In the genomic region with DNA sequence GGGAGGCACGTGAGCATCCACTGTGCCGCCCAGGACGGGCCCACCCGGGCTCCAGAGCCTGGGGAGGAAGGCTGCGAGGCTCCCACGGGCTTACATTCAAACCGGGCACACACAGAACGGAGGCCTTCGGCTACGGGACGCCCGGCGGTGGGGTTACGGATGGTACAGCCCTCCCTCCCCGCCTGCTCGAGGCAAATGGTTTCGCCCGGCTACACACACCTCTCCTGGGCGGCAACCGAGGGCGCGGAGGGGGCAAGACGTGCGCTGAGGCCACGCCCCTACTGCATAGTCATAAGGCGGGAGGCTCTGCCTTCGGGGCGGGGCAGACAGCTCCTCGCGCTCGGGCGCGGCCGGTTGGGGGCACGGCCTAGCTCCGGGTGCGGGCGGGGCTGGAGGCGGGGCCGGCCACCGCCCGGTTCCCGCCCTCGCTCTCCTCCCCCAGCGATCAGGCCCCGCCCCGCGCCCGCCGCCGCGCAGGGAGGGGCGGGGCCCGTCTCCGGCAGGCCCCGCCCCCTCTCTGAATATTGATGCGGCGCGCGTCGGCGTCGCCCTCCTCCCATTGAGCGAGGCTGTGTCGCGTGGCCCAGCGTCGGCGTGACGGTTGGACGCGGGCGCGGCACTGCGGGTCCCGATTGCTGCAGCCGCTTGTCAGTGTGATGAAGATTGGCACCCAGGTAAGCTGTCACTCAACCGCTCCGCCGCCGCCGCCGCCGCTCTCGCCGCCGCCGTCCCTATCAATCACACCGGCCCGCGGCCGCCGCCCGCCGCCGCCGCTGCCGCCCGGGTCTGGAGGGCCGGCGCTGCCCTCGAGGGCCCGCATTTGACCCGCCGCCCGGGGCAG, we compare ENCODE assay signal across 1 cellular context.
TF ChIP-seq lines count a peak whose summit lies in the region.

A gene with protein sequence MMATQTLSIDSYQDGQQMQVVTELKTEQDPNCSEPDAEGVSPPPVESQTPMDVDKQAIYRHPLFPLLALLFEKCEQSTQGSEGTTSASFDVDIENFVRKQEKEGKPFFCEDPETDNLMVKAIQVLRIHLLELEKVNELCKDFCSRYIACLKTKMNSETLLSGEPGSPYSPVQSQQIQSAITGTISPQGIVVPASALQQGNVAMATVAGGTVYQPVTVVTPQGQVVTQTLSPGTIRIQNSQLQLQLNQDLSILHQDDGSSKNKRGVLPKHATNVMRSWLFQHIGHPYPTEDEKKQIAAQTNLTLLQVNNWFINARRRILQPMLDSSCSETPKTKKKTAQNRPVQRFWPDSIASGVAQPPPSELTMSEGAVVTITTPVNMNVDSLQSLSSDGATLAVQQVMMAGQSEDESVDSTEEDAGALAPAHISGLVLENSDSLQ (plus strand): TSS at position 572 of the 841 bp plus-strand sequence. CDS start 29,820 bp downstream, outside the sequence.

TF ChIP-seq in SK-N-SH, 30 proteins besides CTCF, POLR2A, EP300 and RAD21 (continued from another document):
- TF ChIP-seq, protein P1, sequence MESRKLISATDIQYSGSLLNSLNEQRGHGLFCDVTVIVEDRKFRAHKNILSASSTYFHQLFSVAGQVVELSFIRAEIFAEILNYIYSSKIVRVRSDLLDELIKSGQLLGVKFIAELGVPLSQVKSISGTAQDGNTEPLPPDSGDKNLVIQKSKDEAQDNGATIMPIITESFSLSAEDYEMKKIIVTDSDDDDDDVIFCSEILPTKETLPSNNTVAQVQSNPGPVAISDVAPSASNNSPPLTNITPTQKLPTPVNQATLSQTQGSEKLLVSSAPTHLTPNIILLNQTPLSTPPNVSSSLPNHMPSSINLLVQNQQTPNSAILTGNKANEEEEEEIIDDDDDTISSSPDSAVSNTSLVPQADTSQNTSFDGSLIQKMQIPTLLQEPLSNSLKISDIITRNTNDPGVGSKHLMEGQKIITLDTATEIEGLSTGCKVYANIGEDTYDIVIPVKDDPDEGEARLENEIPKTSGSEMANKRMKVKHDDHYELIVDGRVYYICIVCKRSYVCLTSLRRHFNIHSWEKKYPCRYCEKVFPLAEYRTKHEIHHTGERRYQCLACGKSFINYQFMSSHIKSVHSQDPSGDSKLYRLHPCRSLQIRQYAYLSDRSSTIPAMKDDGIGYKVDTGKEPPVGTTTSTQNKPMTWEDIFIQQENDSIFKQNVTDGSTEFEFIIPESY (IDR thresholded peaks at IDR 0.05; ENCODE audit: borderline replicate concordance, low read depth) = peak; percentile 92; the same call in 1 of the 2 replicates
- TF ChIP-seq GABPA (IDR thresholded peaks at IDR 0.05; ENCODE audit: low read depth) (no peak), TCF12 (IDR thresholded peaks at IDR 0.05) (no peak), NRF1 (IDR thresholded peaks at IDR 0.05; ENCODE audit: low read depth, low read length) (peak; percentile 65), YY1 (IDR thresholded peaks at IDR 0.05; ENCODE audit: low read depth) (no peak), GATA2 (CRISPR knock-in tag; IDR thresholded peaks at IDR 0.05) (no peak), RFX5 (IDR thresholded peaks at IDR 0.05; ENCODE audit: low read length) (no peak)
- TF ChIP-seq, protein P2, sequence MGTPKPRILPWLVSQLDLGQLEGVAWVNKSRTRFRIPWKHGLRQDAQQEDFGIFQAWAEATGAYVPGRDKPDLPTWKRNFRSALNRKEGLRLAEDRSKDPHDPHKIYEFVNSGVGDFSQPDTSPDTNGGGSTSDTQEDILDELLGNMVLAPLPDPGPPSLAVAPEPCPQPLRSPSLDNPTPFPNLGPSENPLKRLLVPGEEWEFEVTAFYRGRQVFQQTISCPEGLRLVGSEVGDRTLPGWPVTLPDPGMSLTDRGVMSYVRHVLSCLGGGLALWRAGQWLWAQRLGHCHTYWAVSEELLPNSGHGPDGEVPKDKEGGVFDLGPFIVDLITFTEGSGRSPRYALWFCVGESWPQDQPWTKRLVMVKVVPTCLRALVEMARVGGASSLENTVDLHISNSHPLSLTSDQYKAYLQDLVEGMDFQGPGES (IDR thresholded peaks at IDR 0.05; ENCODE audit: low read depth, low read length) = peak; percentile 44
- TF ChIP-seq, protein P3, sequence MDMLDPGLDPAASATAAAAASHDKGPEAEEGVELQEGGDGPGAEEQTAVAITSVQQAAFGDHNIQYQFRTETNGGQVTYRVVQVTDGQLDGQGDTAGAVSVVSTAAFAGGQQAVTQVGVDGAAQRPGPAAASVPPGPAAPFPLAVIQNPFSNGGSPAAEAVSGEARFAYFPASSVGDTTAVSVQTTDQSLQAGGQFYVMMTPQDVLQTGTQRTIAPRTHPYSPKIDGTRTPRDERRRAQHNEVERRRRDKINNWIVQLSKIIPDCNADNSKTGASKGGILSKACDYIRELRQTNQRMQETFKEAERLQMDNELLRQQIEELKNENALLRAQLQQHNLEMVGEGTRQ (IDR thresholded peaks at IDR 0.05; ENCODE audit: borderline replicate concordance, low read depth, low read length) = peak; percentile 55
- TF ChIP-seq, protein P4, sequence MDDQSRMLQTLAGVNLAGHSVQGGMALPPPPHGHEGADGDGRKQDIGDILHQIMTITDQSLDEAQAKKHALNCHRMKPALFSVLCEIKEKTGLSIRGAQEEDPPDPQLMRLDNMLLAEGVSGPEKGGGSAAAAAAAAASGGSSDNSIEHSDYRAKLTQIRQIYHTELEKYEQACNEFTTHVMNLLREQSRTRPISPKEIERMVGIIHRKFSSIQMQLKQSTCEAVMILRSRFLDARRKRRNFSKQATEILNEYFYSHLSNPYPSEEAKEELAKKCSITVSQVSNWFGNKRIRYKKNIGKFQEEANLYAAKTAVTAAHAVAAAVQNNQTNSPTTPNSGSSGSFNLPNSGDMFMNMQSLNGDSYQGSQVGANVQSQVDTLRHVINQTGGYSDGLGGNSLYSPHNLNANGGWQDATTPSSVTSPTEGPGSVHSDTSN (IDR thresholded peaks at IDR 0.05) = peak; percentile 100
